33 cellular contexts compared by ENCODE assay signal in genomic region chr22:37815593-37815992, GRCh38. TPM values are rescaled to one million over a fixed set of nuclear protein-coding genes. Genes with fewer than 3 reads are reported as not detected.
"Had no signal": no experiment of that assay in that cellular context is flagged by ENCODE, and none has a peak within 500 bp of the region (broad histone marks: within the 10 kb centered on the region; RNA-seq: fewer than 3 reads in every experiment).

No MANE protein-coding gene starts in this region.

- ATAC-seq: effector memory CD8-positive, alpha-beta T cell; esophagus mucosa; gastrocnemius medialis; heart right ventricle; left cardiac atrium; left lung; left ventricle myocardium superior; lower lobe of right lung; mucosa of descending colon had no signal

- H3K9me3 ChIP-seq: colonic mucosa, esophagus squamous epithelium, gastrocnemius medialis, heart right ventricle, left lung, lower lobe of right lung, mucosa of descending colon had no signal

- FAIRE-seq: endometrium, islet of Langerhans, keratinocyte had no signal

- H3K27ac Mint-ChIP-seq: dendritic cell treated with granulocyte-macrophage colony-stimulating factor and Interleukin-4, amounts not matched to agents 40 ng/mL and 50 ng/mL, for 4 days; effector memory CD8-positive, alpha-beta T cell; endodermal cell; mesothelial cell of epicardium had no signal

- H3K27ac ChIP-seq: colonic mucosa, epithelial cell of prostate, esophagus squamous epithelium, gastrocnemius medialis, heart right ventricle, left lung, lower lobe of right lung had no signal

- H3K4me3 ChIP-seq: colonic mucosa, esophagus squamous epithelium, gastrocnemius medialis, heart right ventricle, left lung, lower lobe of right lung, mucosa of descending colon had no signal

- H3K27me3 ChIP-seq: colonic mucosa, gastrocnemius medialis had no signal

- DNase-seq: colonic mucosa; cortex of kidney; effector CD8-positive, alpha-beta T cell; effector memory CD8-positive, alpha-beta T cell; endodermal cell; erythroblast; esophagus squamous epithelium; foreskin fibroblast; foreskin melanocyte; gastrocnemius medialis; glutamatergic neuron; head of caudate nucleus; heart right ventricle; hippocampal formation; left cardiac atrium; left lung; left ventricle myocardium superior; lower lobe of right lung; mesenchymal stem cell; mucosa of descending colon had no signal

- H3K9me3 Mint-ChIP-seq: dendritic cell treated with granulocyte-macrophage colony-stimulating factor and Interleukin-4, amounts not matched to agents 40 ng/mL and 50 ng/mL, for 4 days; effector memory CD8-positive, alpha-beta T cell; endodermal cell; mesothelial cell of epicardium had no signal

- H3K4me3 Mint-ChIP-seq: dendritic cell treated with granulocyte-macrophage colony-stimulating factor and Interleukin-4, amounts not matched to agents 40 ng/mL and 50 ng/mL, for 4 days; effector memory CD8-positive, alpha-beta T cell; endodermal cell; mesothelial cell of epicardium had no signal

- H3K36me3 ChIP-seq: colonic mucosa, gastrocnemius medialis, lower lobe of right lung had no signal

RNA-seq across cellular contexts. Expression of gene GALR3, which starts 7.6 kb away (rescaled TPM):
- total RNA-seq: dermis microvascular lymphatic vessel endothelial cell, esophagus squamous epithelium, gastrocnemius medialis, glomerular endothelial cell, heart right ventricle, kidney epithelial cell, left cardiac atrium, left lung, left ventricle myocardium superior, lower leg skin, lower lobe of right lung, lung microvascular endothelial cell, mesenteric fat pad, mucosa of descending colon had no signal
- polyA plus RNA-seq: keratinocyte had no signal
